9 cellular contexts compared by ENCODE assay signal in the genomic region with DNA sequence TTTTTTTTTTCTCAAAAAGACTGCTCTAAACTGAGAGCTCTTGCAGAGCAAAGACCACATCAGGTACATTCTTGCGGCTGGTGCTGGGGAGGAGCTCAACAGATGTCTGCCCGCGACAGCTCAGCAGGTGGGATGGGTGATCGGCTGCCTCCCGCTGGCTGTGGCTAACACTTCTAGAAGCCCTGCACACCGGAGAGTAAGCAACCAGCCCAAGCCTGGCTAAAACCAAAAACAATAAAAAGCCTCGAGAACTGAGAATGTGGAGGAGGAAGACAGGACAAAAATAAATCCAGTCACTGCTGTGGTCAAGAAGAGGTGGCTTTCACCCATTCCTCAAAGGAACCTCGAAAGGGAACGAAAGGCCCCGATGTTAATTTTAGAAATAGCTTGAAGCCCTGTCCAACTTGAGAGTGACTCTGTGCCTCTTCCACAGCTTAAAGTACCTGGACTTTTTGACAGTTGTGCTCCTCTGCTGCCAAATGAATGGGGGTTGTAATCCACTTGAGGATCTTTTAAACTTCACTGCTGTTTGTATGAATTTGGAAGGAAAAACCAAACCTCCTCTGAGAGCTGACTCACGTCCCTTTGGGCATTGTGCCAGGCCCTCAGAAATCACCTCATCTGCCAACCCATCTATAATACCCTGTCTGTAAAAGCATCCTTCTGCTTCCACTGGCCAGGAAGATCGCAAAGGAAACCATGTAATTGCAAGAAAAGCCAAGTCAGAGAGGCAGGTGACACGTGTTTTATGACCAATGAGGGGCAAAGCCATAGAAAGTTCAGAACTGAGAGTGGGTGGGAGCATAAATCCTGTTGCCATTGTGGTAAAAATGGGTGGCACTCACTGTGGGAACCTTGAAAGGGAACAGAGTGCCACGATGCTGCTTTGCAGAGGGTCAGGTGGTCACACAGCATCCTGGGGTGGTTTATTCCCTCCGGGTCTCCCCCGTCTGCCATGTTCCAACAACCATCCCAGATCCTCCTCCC.
A peak's percentile ranks its signal among the peaks of the same experiment; 100 is the strongest.
DNase-seq lines count a peak whose midpoint lies in the region; ATAC-seq and TF ChIP-seq lines count a peak whose summit lies in the region.
"Had no signal": no experiment of that assay in that cellular context is flagged by ENCODE, and none has a peak within 500 bp of the region (broad histone marks: within the 10 kb centered on the region; RNA-seq: fewer than 3 reads in every experiment).

No MANE protein-coding gene starts in this region.

- no peak for TF ChIP-seq POLR2A in stomach (IDR thresholded peaks at IDR 0.05)

- peak; percentile 69 for ATAC-seq in HG03025 (IDR thresholded peaks at IDR 0.05; ENCODE audit: low FRiP score, unreplicated experiment)

- H3K4me3 ChIP-seq in stomach: no peak overlapping the region

- TF ChIP-seq EP300 in stomach (IDR thresholded peaks at IDR 0.05): no peak

- no peaks in the 10 kb centered on the region for H3K36me3 ChIP-seq in stomach

- H3K27me3 Mint-ChIP-seq in immature natural killer cell (ENCODE audit: low read depth in 3 of 3): peaks cover 3 to 16% (median 5%) of the 10 kb centered on the region in 3 donors

- H3K27ac ChIP-seq in stomach: peak overlapping the region in 1 of 5 donors; percentile 53

- H3K4me1 Mint-ChIP-seq in immature natural killer cell: peaks cover 11 to 21% of the 10 kb centered on the region in 2 donors

- WGBS in stomach, 5 donors: 35 to 46% (median 44%) methylated on average over 16 of the region's 16 CpGs

- H3K9me3 ChIP-seq in stomach: no peaks in the 10 kb centered on the region

- H3K27me3 ChIP-seq in stomach: peaks cover 0 to 16% (median 0%) of the 10 kb centered on the region in 3 donors

- intact Hi-C loops in stomach (cut with DNase I; ENCODE audit: low total_unique reads): no loop called here

- DNase-seq in DMS53 (lab: John Stamatoyannopoulos, UW) (peak; percentile 49), DMS53 treated with DMSO at 0.1 percent for 48 hours (lab: John Stamatoyannopoulos, UW; ENCODE audit: unreplicated experiment) (no peak), NCI-H446 treated with DMSO at 0.1 percent for 48 hours (lab: John Stamatoyannopoulos, UW) (peak; percentile 78), activated T-cell treated with anti-CD3 and anti-CD28 coated beads for 4 hours (peak; percentile 61), immature natural killer cell (peak; percentile 39 to 60 (median 43)), stomach (peak; percentile 50), cerebellar cortex (ENCODE audit: low spot score) (no peak)

- peak overlapping the region in 5 of 6 donors; percentile 18 to 70 (median 30) for H3K27ac Mint-ChIP-seq in immature natural killer cell
- H3K27ac Mint-ChIP-seq: dendritic cell treated with granulocyte-macrophage colony-stimulating factor and Interleukin-4, amounts not matched to agents 40 ng/mL and 50 ng/mL, for 4 days had no signal

- TF ChIP-seq CTCF in stomach (IDR thresholded peaks at IDR 0.05): no peak

- peak overlapping the region; percentile 44 to 70 (median 59) for H3K4me3 Mint-ChIP-seq in immature natural killer cell
- H3K4me3 Mint-ChIP-seq: dendritic cell treated with granulocyte-macrophage colony-stimulating factor and Interleukin-4, amounts not matched to agents 40 ng/mL and 50 ng/mL, for 4 days had no signal

- H3K9me3 Mint-ChIP-seq in immature natural killer cell: no peaks in the 10 kb centered on the region
- H3K9me3 Mint-ChIP-seq: dendritic cell treated with granulocyte-macrophage colony-stimulating factor and Interleukin-4, amounts not matched to agents 40 ng/mL and 50 ng/mL, for 4 days had no signal

- peaks cover 0 to 11% (median 5%) of the 10 kb centered on the region in 4 donors for H3K4me1 ChIP-seq in stomach

- peaks cover 0 to 4% (median 0%) of the 10 kb centered on the region in 3 donors for H3K36me3 Mint-ChIP-seq in immature natural killer cell

Comparison
In these comparisons a context has a peak if more than half of its experiments do, and no peak if none do; other contexts are left out.
1. DNase-seq: peak in DMS53 (single experiment), NCI-H446 treated with DMSO at 0.1 percent for 48 hours (single experiment), activated T-cell treated with anti-CD3 and anti-CD28 coated beads for 4 hours (single experiment), immature natural killer cell (3 of 3) and stomach (single experiment); none in DMS53 treated with DMSO at 0.1 percent for 48 hours (single experiment) and cerebellar cortex (single experiment).